18 cellular contexts compared by ENCODE assay signal in the genomic region with DNA sequence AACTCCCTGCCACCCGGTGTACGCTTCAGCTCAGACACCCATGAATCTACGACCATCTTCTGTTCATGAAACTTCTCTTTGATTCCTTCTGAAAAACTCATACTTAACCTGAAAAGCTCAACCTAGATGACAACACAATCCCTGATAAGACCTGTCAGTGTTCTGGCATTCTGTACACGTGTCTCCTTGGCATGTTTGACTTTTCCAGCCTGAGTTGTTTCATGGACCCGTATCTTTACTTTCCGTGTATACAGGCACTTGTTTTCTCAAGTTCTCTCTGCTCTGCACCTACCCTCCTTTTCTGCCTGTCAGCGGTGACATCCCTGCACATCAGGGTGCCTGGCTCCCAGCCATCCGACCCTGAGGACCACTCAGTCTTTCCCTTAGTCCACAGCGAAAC.
"Had no signal": no experiment of that assay in that cellular context is flagged by ENCODE, and none has a peak within 500 bp of the region (broad histone marks: within the 10 kb centered on the region; RNA-seq: fewer than 3 reads in every experiment).

No MANE protein-coding gene starts in this region.

- H3K27ac Mint-ChIP-seq: activated naive CD4-positive, alpha-beta T cell treated with anti-CD3 and anti-CD28 coated beads, Interleukin-2, amount 50 U/mL, for 24 hours; neural progenitor cell had no signal

- DNase-seq: activated CD4-positive, alpha-beta T cell treated with anti-CD3 and anti-CD28 coated beads for 1 hour; activated gamma-delta T cell; effector memory CD4-positive, alpha-beta T cell; glutamatergic neuron; immature natural killer cell; lower lobe of right lung; naive thymus-derived CD4-positive, alpha-beta T cell; retina; sigmoid colon; stimulated activated CD4-positive, alpha-beta T cell treated with anti-CD3 and anti-CD28 coated beads, Interleukin-15, amount 100 ng/mL, for 24 hours; stimulated activated CD8-positive, alpha-beta memory T cell treated with anti-CD3 and anti-CD28 coated beads, Interleukin-4, amount 100 ng/mL, for 48 hours; stimulated activated naive CD8-positive, alpha-beta T cell treated with anti-CD3 and anti-CD28 coated beads, Interleukin-15, Interleukin-2, amounts not matched to agents 100 U/mL and 50 U/mL, for 24 hours; uterus; WERI-Rb-1 had no signal

- H3K27me3 Mint-ChIP-seq: activated naive CD4-positive, alpha-beta T cell treated with anti-CD3 and anti-CD28 coated beads, Interleukin-2, amount 50 U/mL, for 24 hours; central memory CD8-positive, alpha-beta T cell; naive thymus-derived CD4-positive, alpha-beta T cell had no signal

- H3K4me3 Mint-ChIP-seq: activated naive CD4-positive, alpha-beta T cell treated with anti-CD3 and anti-CD28 coated beads, Interleukin-2, amount 50 U/mL, for 24 hours; central memory CD8-positive, alpha-beta T cell; immature natural killer cell; naive thymus-derived CD4-positive, alpha-beta T cell; neural progenitor cell had no signal

- ATAC-seq: left lobe of liver; lower lobe of right lung; naive thymus-derived CD4-positive, alpha-beta T cell; stimulated activated naive CD8-positive, alpha-beta T cell treated with anti-CD3 and anti-CD28 coated beads, Interleukin-15, Interleukin-2, amounts not matched to agents 100 U/mL and 50 U/mL, for 24 hours had no signal

- H3K9me3 Mint-ChIP-seq: activated naive CD4-positive, alpha-beta T cell treated with anti-CD3 and anti-CD28 coated beads, Interleukin-2, amount 50 U/mL, for 24 hours; central memory CD8-positive, alpha-beta T cell; neural progenitor cell had no signal

- H3K4me1 Mint-ChIP-seq: neural progenitor cell had no signal
